17 cellular contexts compared by ENCODE assay signal in genomic region chr5:59058977-59059687, GRCh38.
DNase-seq lines count a peak whose midpoint lies in the region; ATAC-seq and TF ChIP-seq lines count a peak whose summit lies in the region.
"Had no signal": no experiment of that assay in that cellular context is flagged by ENCODE, and none has a peak within 500 bp of the region (broad histone marks: within the 10 kb centered on the region; RNA-seq: fewer than 3 reads in every experiment).

No MANE protein-coding gene starts in this region.

- no peaks in the 10 kb centered on the region for H3F3A ChIP-seq in SK-N-SH (replicated peaks; ENCODE audit: insufficient read depth)

- no peaks in the 10 kb centered on the region for H3K9me3 ChIP-seq in right atrium auricular region
- no peaks in the 10 kb centered on the region for H3K9me3 ChIP-seq in BE2C
- H3K9me3 ChIP-seq in SK-N-SH: no peaks in the 10 kb centered on the region
- H3K9me3 ChIP-seq: HAP-1 had no signal

- TF ChIP-seq CTCF in right atrium auricular region (IDR thresholded peaks at IDR 0.05) (no peak), BE2C (IDR thresholded peaks at IDR 0.05; ENCODE audit: low read depth, low read length) (no peak), SK-N-SH (IDR thresholded peaks at IDR 0.05) (no peak)

- ATAC-seq in Right ventricle myocardium superior (ENCODE audit: poor library complexity): peak; percentile 9
- no peak for ATAC-seq in GM19035 (IDR thresholded peaks at IDR 0.05; ENCODE audit: unreplicated experiment)

- no peak overlapping the region for H3K27ac ChIP-seq in right atrium auricular region
- peak overlapping the region in 1 of 2 experiments; percentile 77; a peak in 2 of 4 replicates for H3K27ac ChIP-seq in SK-N-SH (ENCODE audit: low read depth in 2 of 2, low read length in 1 of 2)

- H3K9me2 ChIP-seq in SK-N-SH: no peaks in the 10 kb centered on the region

- no peak overlapping the region for H2AFZ ChIP-seq in SK-N-SH (ENCODE audit: low read depth)

- intact Hi-C loops in Right ventricle myocardium superior (cut with DNase I): no loop called here

- no peaks in the 10 kb centered on the region for H3K79me2 ChIP-seq in SK-N-SH (ENCODE audit: insufficient read depth)

- H3K27me3 ChIP-seq in right atrium auricular region (no peaks in the 10 kb centered on the region), BE2C (no peaks in the 10 kb centered on the region), SK-N-SH (ENCODE audit: insufficient read depth) (no peaks in the 10 kb centered on the region)

- 38% methylated on average over 5 of the region's 5 CpGs for WGBS in SK-N-SH (ENCODE audit: low lambda C conversion rate)

- H3K4me3 ChIP-seq in right atrium auricular region (no peak overlapping the region), BE2C (ENCODE audit: low read depth, low read length) (no peak overlapping the region), SK-N-SH (ENCODE audit: low read depth in 2 of 2, low read length in 1 of 2) (no peak overlapping the region)
- H3K4me3 ChIP-seq: HAP-1 had no signal

- H3K36me3 ChIP-seq in right atrium auricular region: no peaks in the 10 kb centered on the region
- no peaks in the 10 kb centered on the region for H3K36me3 ChIP-seq in BE2C
- no peaks in the 10 kb centered on the region for H3K36me3 ChIP-seq in SK-N-SH (replicated peaks in 1 of 2; ENCODE audit: control insufficient read depth in 1 of 2, insufficient read depth in 2 of 2, low read length in 1 of 2)
- H3K36me3 ChIP-seq: HAP-1 had no signal

- POLR2A ChIA-PET in SK-N-SH (lab: Yijun Ruan, JAX): no interaction called here

- CTCF ChIA-PET in SK-N-SH (lab: Yijun Ruan, JAX): interaction anchor here (0.7 to 1.1 kb wide), 3 partner anchors 11 to 218 kb away, joined by 3 to 5 read pairs (median 3); no protein-coding TSS in a partner anchor

- TF ChIP-seq RAD21 in SK-N-SH (IDR thresholded peaks at IDR 0.05; ENCODE audit: low read length): no peak

- no peak for DNase-seq in Right ventricle myocardium superior
- DNase-seq in right atrium auricular region (ENCODE audit: low spot score): no peak
- peak; percentile 46 for DNase-seq in BE2C
- no peak for DNase-seq in SK-N-SH
- DNase-seq in NCI-H2196 treated with DMSO at 0.1 percent for 48 hours (lab: John Stamatoyannopoulos, UW; ENCODE audit: unreplicated experiment): no peak
- DNase-seq in NCI-H146 (lab: John Stamatoyannopoulos, UW): no peak
- DNase-seq: C1 segment of cervical spinal cord; Calu3; CD4-positive, alpha-beta memory T cell; COR-L47; DMS53; DMS79 treated with DMSO at 0.1 percent for 48 hours; GF-D8; GOT3; HFFc6 had no signal

- H4K20me1 ChIP-seq in SK-N-SH (ENCODE audit: insufficient read depth): no peaks in the 10 kb centered on the region

- peak in 1 of 2 experiments; percentile 55; a peak in 1 of 4 replicates for TF ChIP-seq EP300 in SK-N-SH (IDR thresholded peaks at IDR 0.05; ENCODE audit: borderline replicate concordance in 1 of 2, low read depth in 1 of 2, low read length in 1 of 2)

- H3K4me2 ChIP-seq in SK-N-SH: no peak overlapping the region

- no peak overlapping the region for H3K9ac ChIP-seq in SK-N-SH

- H3K4me1 ChIP-seq in right atrium auricular region (no peaks in the 10 kb centered on the region), BE2C (peaks cover 42% of the 10 kb centered on the region), SK-N-SH (ENCODE audit: control insufficient read depth in 1 of 2, insufficient read depth in 2 of 2, low read depth in 1 of 2, low read length in 1 of 2) (peaks cover 0 to 9% of the 10 kb centered on the region in 2 experiments; a peak in 2 of 4 replicates)
- H3K4me1 ChIP-seq: HAP-1 had no signal

TF ChIP-seq in SK-N-SH, 30 proteins besides CTCF, POLR2A, EP300 and RAD21:
- 0 out of 2 replicates have a peak, but pooled peaks have one; percentile 26 for TF ChIP-seq FOXJ3 (CRISPR knock-in tag; IDR thresholded peaks at IDR 0.05)
- peak; percentile 46 for TF ChIP-seq RCOR1 (IDR thresholded peaks at IDR 0.05; ENCODE audit: low read length)
- no peak for TF ChIP-seq CHD2 (IDR thresholded peaks at IDR 0.05; ENCODE audit: low read length, partially characterized antibody)
- TF ChIP-seq ZBTB33 (IDR thresholded peaks at IDR 0.05; ENCODE audit: borderline replicate concordance, low read depth): no peak
- TF ChIP-seq GATA2 (CRISPR knock-in tag; IDR thresholded peaks at IDR 0.05): peak; percentile 43; the same call in 1 of the 2 replicates
